ENCODE assay signal across 9 cellular contexts in genomic region chr22:45262931-45263789, GRCh38. TPM values are rescaled to one million over a fixed set of nuclear protein-coding genes. Genes with fewer than 3 reads are reported as not detected.
DNase-seq lines count a peak whose midpoint lies in the region; ATAC-seq and TF ChIP-seq lines count a peak whose summit lies in the region.
"Had no signal": no experiment of that assay in that cellular context is flagged by ENCODE, and none has a peak within 500 bp of the region (broad histone marks: within the 10 kb centered on the region; RNA-seq: fewer than 3 reads in every experiment).

No MANE protein-coding gene starts in this region.

- peak overlapping the region; percentile 74 for H3K4me2 ChIP-seq in OCI-LY7 (ENCODE audit: low read length)

- TF ChIP-seq CTCF in OCI-LY7 (conservative IDR thresholded peaks at IDR 0.05; ENCODE audit: low read length), result no peak

- ATAC-seq in activated naive CD8-positive, alpha-beta T cell treated with anti-CD3 and anti-CD28 coated beads, Interleukin-2, amount 50 U/mL, for 24 hours, result peak; percentile 59
- peak; percentile 79 for ATAC-seq in HG02973 (IDR thresholded peaks at IDR 0.05; ENCODE audit: unreplicated experiment)

- no TSS peak for BruUV-seq in OCI-LY7 (replicated peaks; lab: Mats Ljungman, UMichigan)

- H3K9me3 Mint-ChIP-seq in activated naive CD8-positive, alpha-beta T cell treated with anti-CD3 and anti-CD28 coated beads, Interleukin-2, amount 50 U/mL, for 24 hours, result no peaks in the 10 kb centered on the region
- H3K9me3 Mint-ChIP-seq in activated naive CD8-positive, alpha-beta T cell treated with anti-CD3 and anti-CD28 coated beads for 36 hours, result no peaks in the 10 kb centered on the region

- no peaks in the 10 kb centered on the region for H3K79me2 ChIP-seq in OCI-LY7 (ENCODE audit: insufficient read depth, low read depth, low read length)

- no peaks in the 10 kb centered on the region for H4K20me1 ChIP-seq in OCI-LY7 (ENCODE audit: insufficient read depth, low read length)

- H3K4me1 Mint-ChIP-seq in activated naive CD8-positive, alpha-beta T cell treated with anti-CD3 and anti-CD28 coated beads, Interleukin-2, amount 50 U/mL, for 24 hours, result peaks cover 13% of the 10 kb centered on the region
- peaks cover 3% of the 10 kb centered on the region for H3K4me1 Mint-ChIP-seq in activated naive CD8-positive, alpha-beta T cell treated with anti-CD3 and anti-CD28 coated beads for 36 hours

- no peaks in the 10 kb centered on the region for H3K9me2 ChIP-seq in OCI-LY7 (ENCODE audit: insufficient read depth, low read length)

- CTCF ChIA-PET in OCI-LY7 (lab: Charles Lee; ENCODE audit: unreplicated experiment), result interaction anchor here (0.7 to 1.3 kb wide), 4 partner anchors 17 to 30 kb away, joined by 3 to 6 read pairs (median 3); no protein-coding TSS in a partner anchor

- H3K36me3 Mint-ChIP-seq in activated naive CD8-positive, alpha-beta T cell treated with anti-CD3 and anti-CD28 coated beads, Interleukin-2, amount 50 U/mL, for 24 hours (ENCODE audit: low read depth), result no peaks in the 10 kb centered on the region
- no peaks in the 10 kb centered on the region for H3K36me3 Mint-ChIP-seq in activated naive CD8-positive, alpha-beta T cell treated with anti-CD3 and anti-CD28 coated beads for 36 hours

- no peak overlapping the region for H3K27ac Mint-ChIP-seq in activated naive CD8-positive, alpha-beta T cell treated with anti-CD3 and anti-CD28 coated beads, Interleukin-2, amount 50 U/mL, for 24 hours
- no peak overlapping the region for H3K27ac Mint-ChIP-seq in activated naive CD8-positive, alpha-beta T cell treated with anti-CD3 and anti-CD28 coated beads for 36 hours

- H3K4me3 Mint-ChIP-seq in activated naive CD8-positive, alpha-beta T cell treated with anti-CD3 and anti-CD28 coated beads, Interleukin-2, amount 50 U/mL, for 24 hours, result no peak overlapping the region
- H3K4me3 Mint-ChIP-seq in activated naive CD8-positive, alpha-beta T cell treated with anti-CD3 and anti-CD28 coated beads for 36 hours, result no peak overlapping the region

- no peak overlapping the region; the same call in 1 of the 2 replicates for H2AFZ ChIP-seq in OCI-LY7 (ENCODE audit: low read length)

- POLR2A ChIA-PET in OCI-LY7 (lab: Charles Lee), result interaction anchor here (0.8 to 2.2 kb wide), 6 partner anchors 17 to 100 kb away, joined by 3 to 8 read pairs (median 5); no protein-coding TSS in a partner anchor

- peak; percentile 38 for DNase-seq in activated naive CD8-positive, alpha-beta T cell treated with anti-CD3 and anti-CD28 coated beads, Interleukin-2, amount 50 U/mL, for 24 hours
- no peak for DNase-seq in activated naive CD8-positive, alpha-beta T cell treated with anti-CD3 and anti-CD28 coated beads for 36 hours
- DNase-seq in OCI-LY7 (ENCODE audit: low spot score) (peak; percentile 96), islet precursor cell (peak; percentile 84), ecto neural progenitor cell (ENCODE audit: low spot score) (no peak), NCI-H1048 (lab: John Stamatoyannopoulos, UW) (no peak)
- DNase-seq in activated naive CD4-positive, alpha-beta T cell treated with Interleukin-2 at 50 U/mL for 16 hours, result no peak

- peaks cover 56% of the 10 kb centered on the region for H3K4me1 ChIP-seq in OCI-LY7 (ENCODE audit: insufficient read depth, low read length, poor library complexity, severe bottlenecking)

- peak overlapping the region; percentile 93 for H3K27ac ChIP-seq in OCI-LY7 (ENCODE audit: low read depth, low read length, poor library complexity, severe bottlenecking)

- H3K36me3 ChIP-seq in OCI-LY7 (ENCODE audit: insufficient read depth, low read length), result no peaks in the 10 kb centered on the region

- H3K4me3 ChIP-seq in OCI-LY7 (ENCODE audit: low read depth, low read length, poor library complexity, severe bottlenecking), result peak overlapping the region; percentile 53

- H3K9me3 ChIP-seq in OCI-LY7 (ENCODE audit: low read length), result no peaks in the 10 kb centered on the region

- intact Hi-C loops in OCI-LY7 (cut with micrococcal nuclease; ENCODE audit: unreplicated experiment), result loop anchor here (1.0 to 5.0 kb wide), 5 partner anchors 26 to 161 kb away; no protein-coding TSS in a partner anchor

- peaks cover 4% of the 10 kb centered on the region for H3K27me3 Mint-ChIP-seq in activated naive CD8-positive, alpha-beta T cell treated with anti-CD3 and anti-CD28 coated beads, Interleukin-2, amount 50 U/mL, for 24 hours
- H3K27me3 Mint-ChIP-seq in activated naive CD8-positive, alpha-beta T cell treated with anti-CD3 and anti-CD28 coated beads for 36 hours, result peaks cover 35% of the 10 kb centered on the region

RNA-seq across cellular contexts. Expression of gene UPK3A, which starts 21.6 kb away (rescaled TPM):
- not detected for total RNA-seq in activated naive CD8-positive, alpha-beta T cell treated with anti-CD3 and anti-CD28 coated beads for 36 hours
- total RNA-seq in OCI-LY7 (2014; rRNA removed; shearing (Covaris generic)), result not detected in 2 replicates
- not detected in 2 replicates for total RNA-seq in OCI-LY7 (2022)
- total RNA-seq: kidney epithelial cell had no signal

RNA-seq across cellular contexts. Expression of gene KIAA0930, which starts 22.5 kb away (rescaled TPM):
- total RNA-seq in activated naive CD8-positive, alpha-beta T cell treated with anti-CD3 and anti-CD28 coated beads for 36 hours, result 10 to 100 TPM; 28.0 to 28.6 TPM
- 55.1 and 80.7 TPM in 2 replicates for total RNA-seq in OCI-LY7 (2014; rRNA removed; shearing (Covaris generic))
- total RNA-seq in OCI-LY7 (2022), result 85.3 and 93.9 TPM in 2 replicates

RNA-seq across cellular contexts. Expression of gene FAM118A, which starts 46.6 kb away (rescaled TPM):
- total RNA-seq in activated naive CD8-positive, alpha-beta T cell treated with anti-CD3 and anti-CD28 coated beads for 36 hours, result 10 to 100 TPM; 25.4 to 26.4 TPM
- total RNA-seq in OCI-LY7 (2014; rRNA removed; shearing (Covaris generic)), result 15.9 and 27.6 TPM in 2 replicates
- total RNA-seq in OCI-LY7 (2022), result 33.9 and 41.5 TPM in 2 replicates

Comparison
In these comparisons a context has a peak if more than half of its experiments do, and no peak if none do; other contexts are left out.
1. DNase-seq: peak in activated naive CD8-positive, alpha-beta T cell treated with anti-CD3 and anti-CD28 coated beads, Interleukin-2, amount 50 U/mL, for 24 hours (single experiment), OCI-LY7 (single experiment) and islet precursor cell (single experiment); none in activated naive CD8-positive, alpha-beta T cell treated with anti-CD3 and anti-CD28 coated beads for 36 hours (single experiment), ecto neural progenitor cell (single experiment), activated naive CD4-positive, alpha-beta T cell treated with Interleukin-2 at 50 U/mL for 16 hours (single experiment) and NCI-H1048 (single experiment).